18 cellular contexts compared by ENCODE assay signal in genomic region chr10:129417164-129417563, GRCh38. TPM values are rescaled to one million over a fixed set of nuclear protein-coding genes. Genes with fewer than 3 reads are reported as not detected.
DNase-seq lines count a peak whose midpoint lies in the region; ATAC-seq and TF ChIP-seq lines count a peak whose summit lies in the region.
"Had no signal": no experiment of that assay in that cellular context is flagged by ENCODE, and none has a peak within 500 bp of the region (broad histone marks: within the 10 kb centered on the region; RNA-seq: fewer than 3 reads in every experiment).

No MANE protein-coding gene starts in this region.

- no peaks in the 10 kb centered on the region for H3K79me2 ChIP-seq in smooth muscle cell (ENCODE audit: low read depth)

- H3K36me3 ChIP-seq in MG63 = no peaks in the 10 kb centered on the region
- H3K36me3 ChIP-seq in smooth muscle cell (ENCODE audit: low read depth) = no peaks in the 10 kb centered on the region
- H3K36me3 ChIP-seq: thyroid gland had no signal

- TF ChIP-seq CTCF in fibroblast of mammary gland (conservative IDR thresholded peaks at IDR 0.05; ENCODE audit: control insufficient read depth, insufficient read depth, low read depth, low read length) = no peak
- no peak for TF ChIP-seq CTCF in smooth muscle cell (IDR thresholded peaks at IDR 0.05; ENCODE audit: borderline replicate concordance, insufficient read depth, poor library complexity, severe bottlenecking)

- H3K4me2 ChIP-seq in smooth muscle cell = peak overlapping the region; percentile 71

- H3K4me1 ChIP-seq in smooth muscle cell (ENCODE audit: low read depth) = no peaks in the 10 kb centered on the region
- H3K4me1 ChIP-seq: thyroid gland had no signal

- ATAC-seq in GM19455 (IDR thresholded peaks at IDR 0.05; ENCODE audit: unreplicated experiment) = no peak
- ATAC-seq: activated naive CD4-positive, alpha-beta T cell treated with anti-CD3 and anti-CD28 coated beads, Interleukin-2, amount 50 U/mL, for 72 hours; HCT116; sciatic nerve had no signal

- no peaks in the 10 kb centered on the region for H3K27me3 ChIP-seq in MG63
- H3K27me3 ChIP-seq in smooth muscle cell (ENCODE audit: low read depth) = peaks cover 11% of the 10 kb centered on the region
- H3K27me3 ChIP-seq: thyroid gland had no signal

- H3F3A ChIP-seq in smooth muscle cell (ENCODE audit: low read depth) = no peaks in the 10 kb centered on the region

- H3K9me3 ChIP-seq in MG63 (no peaks in the 10 kb centered on the region), smooth muscle cell (replicated peaks; ENCODE audit: low read depth) (no peaks in the 10 kb centered on the region)
- H3K9me3 ChIP-seq: thyroid gland had no signal

- H3K4me3 ChIP-seq in MG63 (no peak overlapping the region; the same call in 1 of the 2 replicates), fibroblast of mammary gland (ENCODE audit: control insufficient read depth, low read depth, low read length) (no peak overlapping the region), smooth muscle cell (no peak overlapping the region)
- H3K4me3 ChIP-seq: thyroid gland had no signal

- DNase-seq in NCI-H1694 (lab: John Stamatoyannopoulos, UW) = peak; percentile 32
- no peak for DNase-seq in NCI-H1694 treated with DMSO at 0.1 percent for 48 hours (lab: John Stamatoyannopoulos, UW)
- DNase-seq in MG63 = peak; percentile 87
- peak; percentile 52 for DNase-seq in fibroblast of mammary gland (ENCODE audit: low read depth)
- DNase-seq in smooth muscle cell (lab: John Stamatoyannopoulos, UW; ENCODE audit: unreplicated experiment) = no peak
- no peak for DNase-seq in NCI-H510A (lab: John Stamatoyannopoulos, UW)
- no peak for DNase-seq in iPS-NIHi7 (ENCODE audit: extremely low spot score)
- DNase-seq: activated CD4-positive, alpha-beta T cell treated with anti-CD3 and anti-CD28 coated beads for 1 hour; effector memory CD4-positive, alpha-beta T cell; GF-D8; SIG-M5; stimulated activated CD4-positive, alpha-beta T cell treated with anti-CD3 and anti-CD28 coated beads, Interleukin-4, amount 100 ng/mL, for 1 hour had no signal

- 38% methylated on average over 11 of the region's 11 CpGs for WGBS in smooth muscle cell (ENCODE audit: low lambda C conversion rate)

- no peak overlapping the region for H3K27ac ChIP-seq in smooth muscle cell (ENCODE audit: low read depth)
- H3K27ac ChIP-seq: thyroid gland had no signal

- no peak overlapping the region for H3K9ac ChIP-seq in smooth muscle cell (ENCODE audit: low read depth)

- no peaks in the 10 kb centered on the region for H4K20me1 ChIP-seq in smooth muscle cell (ENCODE audit: low read depth)

- H2AFZ ChIP-seq in smooth muscle cell (ENCODE audit: low read depth) = no peak overlapping the region

RNA-seq across cellular contexts. Expression of gene MGMT, which starts 49.9 kb away (rescaled TPM):
- 8.0 and 21.1 TPM in 2 replicates for total RNA-seq in MG63 (2014; rRNA removed; shearing (Covaris generic); ENCODE audit: low replicate concordance)
- total RNA-seq in smooth muscle cell = 19.1 and 21.0 TPM in 2 replicates
- polyA plus RNA-seq in smooth muscle cell = 28.1 and 33.0 TPM in 2 replicates
- total RNA-seq: A172 had no signal

Comparison
In these comparisons a context has a peak if more than half of its experiments do, and no peak if none do; other contexts are left out.
1. DNase-seq: peak in NCI-H1694 (single experiment), MG63 (single experiment) and fibroblast of mammary gland (single experiment); none in NCI-H1694 treated with DMSO at 0.1 percent for 48 hours (single experiment), smooth muscle cell (single experiment), NCI-H510A (single experiment) and iPS-NIHi7 (single experiment).